Comparison of ENCODE assay signal across 9 cellular contexts in genomic region chr7:152761116-152761748, GRCh38. TPM values are rescaled to one million over a fixed set of nuclear protein-coding genes. Genes with fewer than 3 reads are reported as not detected.
A peak's percentile ranks its signal among the peaks of the same experiment; 100 is the strongest.
DNase-seq lines count a peak whose midpoint lies in the region; ATAC-seq, FAIRE-seq and TF ChIP-seq lines count a peak whose summit lies in the region.
"Had no signal": no experiment of that assay in that cellular context is flagged by ENCODE, and none has a peak within 500 bp of the region (broad histone marks: within the 10 kb centered on the region; RNA-seq: fewer than 3 reads in every experiment).

No MANE protein-coding gene starts in this region.

- no TSS peak for BruUV-seq in GM12878 (replicated peaks; lab: Mats Ljungman, UMichigan)

- no peaks in the 10 kb centered on the region for H3K36me3 ChIP-seq in GM12878 (ENCODE audit: control insufficient read depth in 2 of 2, insufficient read depth in 2 of 2, low read length in 1 of 2)
- H3K36me3 ChIP-seq: thoracic aorta had no signal

- ATAC-seq in activated CD4-positive, alpha-beta T cell treated with anti-CD3 and anti-CD28 coated beads for 36 hours, result peak; percentile 42
- ATAC-seq in HG03354 (IDR thresholded peaks at IDR 0.05; ENCODE audit: poor library complexity, severe bottlenecking, unreplicated experiment) (peak; percentile 44), GM12878 (peak; percentile 65), HG03469 (IDR thresholded peaks at IDR 0.05; ENCODE audit: unreplicated experiment) (no peak)

- TF ChIP-seq CTCF in GM12878 (IDR thresholded peaks at IDR 0.05 in 2 of 3, conservative IDR thresholded peaks at IDR 0.05 in 1 of 3; ENCODE audit: control insufficient read depth in 2 of 3, extremely low read depth in 1 of 3, insufficient read depth in 1 of 3, low read depth in 3 of 3, low read length in 3 of 3), result no peak

- H3K36me3 Mint-ChIP-seq in activated CD4-positive, alpha-beta T cell treated with anti-CD3 and anti-CD28 coated beads for 36 hours (ENCODE audit: low read depth), result peaks cover 3% of the 10 kb centered on the region

- WGBS in GM12878 (ENCODE audit: insufficient coverage, insufficient replicate concordance, low lambda C conversion rate, missing lambda C conversion rate), result 23% methylated on average over 8 of the region's 8 CpGs

- peak; percentile 21 for DNase-seq in activated CD4-positive, alpha-beta T cell treated with anti-CD3 and anti-CD28 coated beads for 36 hours
- DNase-seq in activated CD4-positive, alpha-beta T cell treated with anti-CD3 and anti-CD28 coated beads for 4 hours, result no peak
- DNase-seq in GM12878 (ENCODE audit: low read depth, low spot score) (no peak), non-pigmented ciliary epithelial cell (ENCODE audit: low read depth) (peak; percentile 37), NCI-H2196 (lab: John Stamatoyannopoulos, UW; ENCODE audit: unreplicated experiment) (no peak), NCI-H1436 treated with DMSO at 0.1 percent for 48 hours (lab: John Stamatoyannopoulos, UW) (no peak)

- no peaks in the 10 kb centered on the region for H3K27me3 Mint-ChIP-seq in activated CD4-positive, alpha-beta T cell treated with anti-CD3 and anti-CD28 coated beads for 36 hours

- intact Hi-C loops in activated CD4-positive, alpha-beta T cell treated with anti-CD3 and anti-CD28 coated beads for 36 hours (cut with DNase I, micrococcal nuclease), result no loop called here
- intact Hi-C loops in GM12878 (cut with micrococcal nuclease; ENCODE audit: unreplicated experiment), result no loop called here

- RAD21 ChIA-PET in GM12878 (lab: Charles Lee; ENCODE audit: unreplicated experiment), result interaction anchor here (0.9 to 1.2 kb wide), 3 partner anchors 55 to 187 kb away, joined by 3 to 4 read pairs (median 4); no protein-coding TSS in a partner anchor

- peaks cover 20% of the 10 kb centered on the region for H3K79me2 ChIP-seq in GM12878 (ENCODE audit: control insufficient read depth, insufficient read depth, low read length)

- peak overlapping the region; percentile 76 for H3K27ac ChIP-seq in GM12878 (ENCODE audit: control insufficient read depth, insufficient read depth)

- CTCF ChIA-PET in activated CD4-positive, alpha-beta T cell treated with anti-CD3 and anti-CD28 coated beads for 36 hours (lab: Charles Lee), result interaction anchor here (0.9 kb wide), 1 partner anchor 72 kb away, joined by 3 read pairs; no protein-coding TSS in a partner anchor
- CTCF ChIA-PET in GM12878 (lab: Yijun Ruan, JAX), result interaction anchor here (1.0 to 1.3 kb wide), 4 partner anchors 10 to 604 kb away, joined by 3 read pairs; no protein-coding TSS in a partner anchor

- POLR2A ChIA-PET in activated CD4-positive, alpha-beta T cell treated with anti-CD3 and anti-CD28 coated beads for 36 hours (lab: Charles Lee), result no interaction called here
- POLR2A ChIA-PET in GM12878 (lab: Charles Lee), result interaction anchor here (0.8 kb wide), 1 partner anchor 54 kb away, joined by 3 read pairs; no protein-coding TSS in a partner anchor

- H3K9me3 ChIP-seq in GM12878 (replicated peaks; ENCODE audit: control insufficient read depth, insufficient read depth, low read length), result no peaks in the 10 kb centered on the region
- H3K9me3 ChIP-seq: thoracic aorta had no signal

- peaks cover 2% of the 10 kb centered on the region; the same call in 1 of the 2 replicates for H3K4me1 ChIP-seq in GM12878 (ENCODE audit: control insufficient read depth, insufficient read depth, low read length)

- peaks cover 22% of the 10 kb centered on the region for H3K4me1 Mint-ChIP-seq in activated CD4-positive, alpha-beta T cell treated with anti-CD3 and anti-CD28 coated beads for 36 hours

- FAIRE-seq in GM12878 (lab: Jason Lieb, UNC), result peak; percentile 85

- H3K4me3 ChIP-seq in GM12878, result peak overlapping the region; percentile 82

- H3K27me3 ChIP-seq in GM12878 (replicated peaks in 1 of 2; ENCODE audit: control insufficient read depth in 2 of 2, insufficient read depth in 2 of 2, low read length in 1 of 2), result no peaks in the 10 kb centered on the region

- TF ChIP-seq POLR2A in GM12878 (IDR thresholded peaks at IDR 0.05; ENCODE audit: low read depth, low read length), result no peak

- peak overlapping the region; percentile 86 for H3K9ac ChIP-seq in GM12878 (ENCODE audit: control insufficient read depth, insufficient read depth, low read length)

- H2AFZ ChIP-seq in GM12878 (ENCODE audit: control insufficient read depth, low read depth, low read length), result no peak overlapping the region; the same call in 1 of the 2 replicates

- in situ Hi-C loops in GM12878 (cut with MboI), result no loop called here

- no peaks in the 10 kb centered on the region for H3K9me3 Mint-ChIP-seq in activated CD4-positive, alpha-beta T cell treated with anti-CD3 and anti-CD28 coated beads for 36 hours (ENCODE audit: low read depth)

- no peak for TF ChIP-seq EP300 in GM12878 (IDR thresholded peaks at IDR 0.05; ENCODE audit: borderline replicate concordance in 1 of 2, control insufficient read depth in 1 of 2, low read depth in 2 of 2, low read length in 2 of 2)

- no peaks in the 10 kb centered on the region for H4K20me1 ChIP-seq in GM12878 (ENCODE audit: control insufficient read depth, insufficient read depth)

- SMC1A ChIA-PET in GM12878 (lab: Charles Lee; ENCODE audit: uncharacterized antibody, unreplicated experiment), result interaction anchor here (0.8 to 1.2 kb wide), 3 partner anchors 16 to 95 kb away, joined by 3 read pairs; no protein-coding TSS in a partner anchor

- no peak for TF ChIP-seq RAD21 in GM12878 (IDR thresholded peaks at IDR 0.05; ENCODE audit: insufficient read depth, low read depth, low read length)

- H3K27ac Mint-ChIP-seq in activated CD4-positive, alpha-beta T cell treated with anti-CD3 and anti-CD28 coated beads for 36 hours, result peak overlapping the region; percentile 91

- peak overlapping the region; percentile 100 for H3K4me2 ChIP-seq in GM12878 (ENCODE audit: control insufficient read depth, insufficient read depth)

- peak overlapping the region; percentile 91 for H3K4me3 Mint-ChIP-seq in activated CD4-positive, alpha-beta T cell treated with anti-CD3 and anti-CD28 coated beads for 36 hours

TF ChIP-seq in GM12878, 131 proteins besides CTCF, POLR2A, EP300 and RAD21 (continues in another document):
- TF ChIP-seq NFIC (IDR thresholded peaks at IDR 0.05; ENCODE audit: low read depth, low read length) (peak; percentile 65; the same call in 1 of the 2 replicates), NR2F1 (conservative IDR thresholded peaks at IDR 0.05) (peak; percentile 77), BHLHE40 (IDR thresholded peaks at IDR 0.05; ENCODE audit: borderline replicate concordance in 1 of 2, low read depth in 2 of 2, low read length in 1 of 2) (0 out of 4 replicates have a peak, but pooled peaks of 1 of the 2 experiments have one; percentile 5), JUNB (IDR thresholded peaks at IDR 0.05) (peak; percentile 14), POU2F2 (IDR thresholded peaks at IDR 0.05; ENCODE audit: borderline replicate concordance, low read depth, low read length) (peak; percentile 78; the same call in 1 of the 3 replicates), TARDBP (IDR thresholded peaks at IDR 0.05; ENCODE audit: borderline replicate concordance) (no peak), CBFB (IDR thresholded peaks at IDR 0.05; ENCODE audit: low read depth) (0 out of 2 replicates have a peak, but pooled peaks have one; percentile 25), RUNX3 (IDR thresholded peaks at IDR 0.05; ENCODE audit: low read length) (peak; percentile 54), E4F1 (IDR thresholded peaks at IDR 0.05; ENCODE audit: borderline replicate concordance, partially characterized antibody) (no peak), BRCA1 (IDR thresholded peaks at IDR 0.05; ENCODE audit: low read depth, low read length) (no peak)

RNA-seq across cellular contexts. Expression of gene ACTR3B, which starts 1.7 kb away (rescaled TPM):
- 1 to 10 TPM; 9.5 to 9.6 TPM for total RNA-seq in activated CD4-positive, alpha-beta T cell treated with anti-CD3 and anti-CD28 coated beads for 36 hours
- 35.4 and 51.0 TPM in 2 replicates for total RNA-seq in GM12878 (2013; cell fraction: nucleolus; rRNA removed)
- 3.9 and 4.0 TPM in 2 replicates for total RNA-seq in GM12878 (2014; rRNA removed)
- 7.3 and 8.4 TPM in 2 replicates for total RNA-seq in GM12878 (2014; rRNA removed; fragmentation: Illumina TruSeq; extraction: Trizol)
- total RNA-seq in GM12878 (2021), result 9.1 and 9.8 TPM in 2 replicates
- polyA plus RNA-seq in GM12878 (2011; ENCODE audit: low read depth), result 3.3 TPM
- polyA plus RNA-seq in GM12878 (2011; rRNA removed), result 12.2 and 13.1 TPM in 2 replicates
- 9.0 and 9.4 TPM in 2 replicates for polyA plus RNA-seq in GM12878 (2011; cell fraction: cytosol; rRNA removed)
- 12.3 and 13.4 TPM in 2 replicates for polyA plus RNA-seq in GM12878 (2011; cell fraction: nucleus; rRNA removed)
- 5.4 and 5.5 TPM in 2 replicates for polyA plus RNA-seq in GM12878 (2012)
- 10.1 and 10.3 TPM in 2 replicates for polyA plus RNA-seq in GM12878 (2014; fragmentation: Illumina TruSeq; extraction: Trizol)
- 1 to 10 TPM; 3.0 to 3.6 TPM for polyA plus RNA-seq in GM12878 (2014; fragmentation: Nextera tagmentation; extraction: Ambion mirVana)
- polyA plus RNA-seq in GM12878 (2014; rRNA removed), result 11.0 and 11.5 TPM in 2 replicates
- 10 to 100 TPM; 10.4 to 14.1 TPM for polyA plus RNA-seq in GM12878 (2016; fragmentation: Nextera tagmentation; extraction: Ambion mirVana)
- polyA minus RNA-seq in GM12878 (2011; rRNA and poly(A)+ RNA removed), result 7.9 and 11.3 TPM in 2 replicates
- polyA minus RNA-seq in GM12878 (2011; cell fraction: cytosol; rRNA and poly(A)+ RNA removed), result 2.7 and 3.3 TPM in 2 replicates
- polyA minus RNA-seq in GM12878 (2011; cell fraction: nucleus; rRNA and poly(A)+ RNA removed), result 9.7 and 18.2 TPM in 2 replicates

Comparison
In these comparisons a context has a peak if more than half of its experiments do, and no peak if none do; other contexts are left out.
1. DNase-seq: peak in activated CD4-positive, alpha-beta T cell treated with anti-CD3 and anti-CD28 coated beads for 36 hours (single experiment) and non-pigmented ciliary epithelial cell (single experiment); none in activated CD4-positive, alpha-beta T cell treated with anti-CD3 and anti-CD28 coated beads for 4 hours (0 of 2), GM12878 (single experiment), NCI-H2196 (single experiment) and NCI-H1436 treated with DMSO at 0.1 percent for 48 hours (single experiment).